ENCODE assay signal across 8 cellular contexts in the genomic region with DNA sequence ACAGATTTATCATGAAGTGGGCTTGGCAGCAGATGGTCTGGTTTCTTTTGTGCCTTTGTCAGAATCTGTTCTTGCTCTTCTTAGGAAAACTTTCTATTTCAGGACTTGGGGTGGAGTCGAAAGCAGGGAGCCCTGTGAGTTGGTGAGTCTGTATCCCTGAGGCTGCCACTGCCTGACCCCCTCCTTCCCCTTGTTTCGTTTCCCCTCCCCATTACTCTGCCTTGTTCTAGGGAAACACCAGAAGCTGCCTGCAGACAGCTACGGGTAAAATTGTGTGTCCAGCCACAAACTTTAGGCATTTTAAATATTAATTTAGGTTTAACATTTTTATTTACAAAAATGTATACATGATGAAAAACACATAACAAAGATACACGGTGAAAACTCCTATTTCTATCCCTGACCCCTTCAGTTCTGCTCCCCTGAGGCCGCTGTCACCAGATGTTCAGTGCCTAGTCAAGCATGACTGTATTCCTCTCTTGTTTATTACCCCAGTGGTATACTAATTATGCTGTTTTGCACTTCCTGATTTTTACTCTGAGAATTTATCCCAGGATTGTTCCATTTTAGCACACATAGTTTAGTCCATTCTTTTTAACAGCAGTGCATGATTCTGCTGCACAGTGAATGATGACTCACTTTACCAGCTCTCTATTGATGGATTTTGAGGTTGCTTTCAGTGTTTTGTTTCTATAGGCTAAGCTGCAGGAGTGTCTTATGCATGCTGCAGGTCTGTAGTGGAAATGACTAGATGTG. TPM values are rescaled to one million over a fixed set of nuclear protein-coding genes. Genes with fewer than 3 reads are reported as not detected.
DNase-seq lines count a peak whose midpoint lies in the region; ATAC-seq and TF ChIP-seq lines count a peak whose summit lies in the region.

No MANE protein-coding gene starts in this region.

- peak overlapping the region; percentile 85 for H3K27ac ChIP-seq in C4-2B

- ATAC-seq in GM19025 (IDR thresholded peaks at IDR 0.05; ENCODE audit: low read depth, unreplicated experiment): peak; percentile 21
- ATAC-seq in central memory CD8-positive, alpha-beta T cell (replicated peaks; ENCODE audit: extremely low read depth, poor library complexity, severe bottlenecking): no peak

- no peak for TF ChIP-seq CTCF in C4-2B (conservative IDR thresholded peaks at IDR 0.05)
- no peak for TF ChIP-seq CTCF in neural crest cell (conservative IDR thresholded peaks at IDR 0.05)

- no peaks in the 10 kb centered on the region for H3K27me3 Mint-ChIP-seq in central memory CD8-positive, alpha-beta T cell
- no peaks in the 10 kb centered on the region for H3K27me3 Mint-ChIP-seq in neural crest cell (ENCODE audit: low read depth)

- DNase-seq in NCI-H1092 (lab: John Stamatoyannopoulos, UW) (peak; percentile 3), neural crest cell (ENCODE audit: low read depth, low spot score) (no peak), activated gamma-delta T cell treated with Interleukin-2 at 50 U/mL for 16 hours (no peak), islet precursor cell (no peak)
- DNase-seq in central memory CD8-positive, alpha-beta T cell (ENCODE audit: low spot score in 2 of 2): no peak
- DNase-seq in stimulated activated CD4-positive, alpha-beta T cell treated with anti-CD3 and anti-CD28 coated beads, Interleukin-1b, Interleukin-23, amount 100 ng/mL, for 48 hours: no peak

- H3K36me3 Mint-ChIP-seq in central memory CD8-positive, alpha-beta T cell (ENCODE audit: insufficient read depth): peaks cover 17% of the 10 kb centered on the region
- H3K36me3 Mint-ChIP-seq in neural crest cell (ENCODE audit: low read depth): no peaks in the 10 kb centered on the region

- no peaks in the 10 kb centered on the region for H3K9me3 Mint-ChIP-seq in central memory CD8-positive, alpha-beta T cell
- H3K9me3 Mint-ChIP-seq in neural crest cell: no peaks in the 10 kb centered on the region

- H3K4me3 Mint-ChIP-seq in central memory CD8-positive, alpha-beta T cell: peak overlapping the region; percentile 73
- peak overlapping the region; percentile 70 for H3K4me3 Mint-ChIP-seq in neural crest cell

- peaks cover 98% of the 10 kb centered on the region for H3K4me1 Mint-ChIP-seq in central memory CD8-positive, alpha-beta T cell
- H3K4me1 Mint-ChIP-seq in neural crest cell: peaks cover 99% of the 10 kb centered on the region

- H3K27ac Mint-ChIP-seq in central memory CD8-positive, alpha-beta T cell (ENCODE audit: low read depth): peak overlapping the region; percentile 92
- H3K27ac Mint-ChIP-seq in neural crest cell (ENCODE audit: unreplicated experiment): peak overlapping the region; percentile 99

RNA-seq across cellular contexts. Expression of a gene that starts 9.1 kb away (rescaled TPM):
- 140 and 144 TPM in 2 replicates for total RNA-seq in neural crest cell

RNA-seq across cellular contexts. Expression of a gene that starts 54.8 kb away (rescaled TPM):
- total RNA-seq in neural crest cell: 156 and 161 TPM in 2 replicates
